21 cellular contexts compared by ENCODE assay signal in the genomic region with DNA sequence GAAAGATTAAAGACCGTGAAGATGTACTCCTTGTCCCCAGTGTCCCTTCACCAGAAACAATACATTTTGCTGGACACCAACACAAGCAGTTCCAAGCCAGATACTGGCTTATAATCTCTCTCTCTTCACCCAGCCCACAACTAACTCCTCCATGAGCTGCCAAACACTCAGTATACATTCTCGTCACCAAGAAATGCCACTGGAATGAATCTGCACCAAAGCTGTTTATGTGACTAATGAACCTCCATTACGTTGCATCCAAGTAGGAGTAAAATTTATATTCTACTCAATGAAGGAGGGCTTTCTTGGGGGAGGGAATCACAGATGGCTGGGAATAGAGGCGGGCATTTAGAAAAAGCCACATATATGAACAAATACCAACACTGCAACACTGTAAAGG. TPM values are rescaled to one million over a fixed set of nuclear protein-coding genes. Genes with fewer than 3 reads are reported as not detected.
DNase-seq lines count a peak whose midpoint lies in the region; ATAC-seq, FAIRE-seq and TF ChIP-seq lines count a peak whose summit lies in the region.
"Had no signal": no experiment of that assay in that cellular context is flagged by ENCODE, and none has a peak within 500 bp of the region (broad histone marks: within the 10 kb centered on the region; RNA-seq: fewer than 3 reads in every experiment).

No MANE protein-coding gene starts in this region.

- no peaks in the 10 kb centered on the region for H3K36me3 ChIP-seq in astrocyte (ENCODE audit: insufficient read depth, low read length)
- no peaks in the 10 kb centered on the region for H3K36me3 ChIP-seq in mesenchymal stem cell (ENCODE audit: control insufficient read depth in 1 of 2, insufficient read depth in 2 of 2, low read depth in 1 of 2, low read length in 2 of 2)
- H3K36me3 ChIP-seq in adrenal gland (replicated peaks in 1 of 2): no peaks in the 10 kb centered on the region
- H3K36me3 ChIP-seq: HAP-1 had no signal

- no peak overlapping the region for H3K23ac ChIP-seq in mesenchymal stem cell (ENCODE audit: low read length in 2 of 2)

- H4K20me1 ChIP-seq in astrocyte (ENCODE audit: insufficient read depth, low read length): no peaks in the 10 kb centered on the region

- no peak overlapping the region for H2BK5ac ChIP-seq in mesenchymal stem cell (ENCODE audit: low read depth, low read length, poor library complexity, severe bottlenecking)

- no peak overlapping the region for H3K18ac ChIP-seq in mesenchymal stem cell (ENCODE audit: low read depth in 1 of 2, low read length in 2 of 2)

- H3K9me3 ChIP-seq in astrocyte (ENCODE audit: insufficient read depth, low read depth, low read length) (no peaks in the 10 kb centered on the region), mesenchymal stem cell (ENCODE audit: control insufficient read depth, low read length) (no peaks in the 10 kb centered on the region), adrenal gland (replicated peaks in 1 of 3) (no peaks in the 10 kb centered on the region)
- H3K9me3 ChIP-seq: HAP-1 had no signal

- H2BK120ac ChIP-seq in mesenchymal stem cell (ENCODE audit: low read depth, low read length): no peak overlapping the region

- no peak overlapping the region for H2AFZ ChIP-seq in astrocyte (ENCODE audit: low read depth, low read length)
- H2AFZ ChIP-seq in mesenchymal stem cell (ENCODE audit: low read depth, low read length): no peak overlapping the region

- H2BK15ac ChIP-seq in mesenchymal stem cell (ENCODE audit: low read depth, poor library complexity, severe bottlenecking): no peak overlapping the region

- H3K27me3 Mint-ChIP-seq in astrocyte (ENCODE audit: low read depth, unreplicated experiment): peaks cover 12% of the 10 kb centered on the region

- H3K27ac ChIP-seq in astrocyte (ENCODE audit: low read depth, low read length) (no peak overlapping the region), mesenchymal stem cell (ENCODE audit: low read length, poor library complexity, severe bottlenecking) (no peak overlapping the region), adrenal gland (no peak overlapping the region)
- H3K27ac ChIP-seq: C4-2B had no signal

- peaks cover 7% of the 10 kb centered on the region for H3K4me1 ChIP-seq in astrocyte (ENCODE audit: insufficient read depth, low read length)
- H3K4me1 ChIP-seq in mesenchymal stem cell (ENCODE audit: control insufficient read depth, insufficient read depth, low read depth, low read length): no peaks in the 10 kb centered on the region
- H3K4me1 ChIP-seq in adrenal gland (replicated peaks in 1 of 2): no peaks in the 10 kb centered on the region
- H3K4me1 ChIP-seq: HAP-1 had no signal

- H3K4me2 ChIP-seq in astrocyte (ENCODE audit: low read length) (no peak overlapping the region), mesenchymal stem cell (ENCODE audit: low read length, poor library complexity, severe bottlenecking) (no peak overlapping the region)

- H3K4ac ChIP-seq in mesenchymal stem cell (ENCODE audit: low read depth in 1 of 2, low read length in 2 of 2): no peak overlapping the region

- no peak overlapping the region for H4K91ac ChIP-seq in mesenchymal stem cell (ENCODE audit: low read length)

- H3K27me3 ChIP-seq in astrocyte (ENCODE audit: insufficient read depth, low read length) (no peaks in the 10 kb centered on the region), mesenchymal stem cell (ENCODE audit: control insufficient read depth in 1 of 2, insufficient read depth in 1 of 2, low read length in 2 of 2) (peaks cover 0 to 9% of the 10 kb centered on the region in 2 experiments), adrenal gland (no peaks in the 10 kb centered on the region)

- intact Hi-C loops in adrenal gland (cut with DNase I): no loop called here

- ATAC-seq in HG03469 (IDR thresholded peaks at IDR 0.05; ENCODE audit: unreplicated experiment) (no peak), HG03565 (IDR thresholded peaks at IDR 0.05; ENCODE audit: unreplicated experiment) (no peak)

- H3K9me3 Mint-ChIP-seq in astrocyte (ENCODE audit: unreplicated experiment): peaks cover 3% of the 10 kb centered on the region

- 84% methylated on average over 1 of the region's 4 CpGs for whole genome bisulfite sequencing in mesenchymal stem cell
- 73 to 84% (median 77%) methylated on average over 4 of the region's 4 CpGs for WGBS in adrenal gland, 4 donors

- no peak overlapping the region for H4K8ac ChIP-seq in mesenchymal stem cell (ENCODE audit: low read length)

- H3K14ac ChIP-seq in mesenchymal stem cell (ENCODE audit: low read length in 2 of 2): no peak overlapping the region

- H3K36me3 Mint-ChIP-seq in astrocyte (ENCODE audit: low read depth, unreplicated experiment): no peaks in the 10 kb centered on the region
- H3K36me3 Mint-ChIP-seq: CD8-positive, alpha-beta memory T cell; IgD-negative memory B cell had no signal

- DNase-seq in EH (ENCODE audit: low read depth): peak; percentile 14
- peak; percentile 19 for DNase-seq in HT1080 (ENCODE audit: low read depth)
- peak; percentile 83 for DNase-seq in astrocyte (ENCODE audit: low read depth)
- peak; percentile 69 for DNase-seq in mesenchymal stem cell
- DNase-seq in adrenal gland: no peak
- DNase-seq in NCI-H1694 (lab: John Stamatoyannopoulos, UW): no peak
- DNase-seq: Calu3; CD8-positive, alpha-beta memory T cell; DMS153; GF-D8; NCI-H1694 treated with DMSO at 0.1 percent for 48 hours; NCI-H2081 treated with DMSO at 0.1 percent for 48 hours; NCI-H2171 treated with DMSO at 0.1 percent for 48 hours; NCI-H446; OCI-M1; Right ventricle myocardium superior had no signal

- no peak overlapping the region for H3K9ac ChIP-seq in astrocyte (ENCODE audit: low read length)
- H3K9ac ChIP-seq in mesenchymal stem cell (ENCODE audit: low read length): no peak overlapping the region

- peak; percentile 59 for FAIRE-seq in astrocyte (lab: Jason Lieb, UNC)

- no peak overlapping the region for H3K4me3 Mint-ChIP-seq in astrocyte (ENCODE audit: unreplicated experiment)
- H3K4me3 Mint-ChIP-seq: CD8-positive, alpha-beta memory T cell had no signal

- TF ChIP-seq CTCF in astrocyte (IDR thresholded peaks at IDR 0.05; ENCODE audit: insufficient read depth, low read depth, low read length) (no peak), adrenal gland (IDR thresholded peaks at IDR 0.05) (no peak)

- H3K79me1 ChIP-seq in mesenchymal stem cell (replicated peaks; ENCODE audit: low read length, poor library complexity, severe bottlenecking): no peaks in the 10 kb centered on the region

- no peak overlapping the region for H2BK12ac ChIP-seq in mesenchymal stem cell (ENCODE audit: low read length in 2 of 2)

- no peak for TF ChIP-seq POLR2A in adrenal gland (IDR thresholded peaks at IDR 0.05)

- H3K27ac Mint-ChIP-seq in astrocyte (ENCODE audit: unreplicated experiment): no peak overlapping the region
- H3K27ac Mint-ChIP-seq: CD8-positive, alpha-beta memory T cell; IgD-negative memory B cell had no signal

- no peak overlapping the region for H2AK5ac ChIP-seq in mesenchymal stem cell (ENCODE audit: low read length, severe bottlenecking)

- no peaks in the 10 kb centered on the region for H3K79me2 ChIP-seq in astrocyte (ENCODE audit: insufficient read depth, low read length)

- H3K4me1 Mint-ChIP-seq in astrocyte (ENCODE audit: low read depth, unreplicated experiment): no peaks in the 10 kb centered on the region
- H3K4me1 Mint-ChIP-seq: CD8-positive, alpha-beta memory T cell; IgD-negative memory B cell had no signal

- H3K4me3 ChIP-seq in astrocyte (ENCODE audit: insufficient read depth, low read depth, low read length) (no peak overlapping the region), mesenchymal stem cell (ENCODE audit: insufficient read depth in 1 of 2, low read depth in 1 of 2, low read length in 2 of 2) (no peak overlapping the region), adrenal gland (no peak overlapping the region)
- H3K4me3 ChIP-seq: HAP-1 had no signal

RNA-seq across cellular contexts. Expression of a gene that starts 20.9 kb away (rescaled TPM):
- 24.9 and 43.0 TPM in 2 replicates for total RNA-seq in HT1080 (2014; rRNA removed; shearing (Covaris generic))
- 66.7 and 82.9 TPM in 2 replicates for polyA plus RNA-seq in HT1080 (2015; cell fraction: cytosol; rRNA removed)
- polyA plus RNA-seq in HT1080 (2015; cell fraction: nucleus; rRNA removed): 119 and 133 TPM in 2 replicates
- total RNA-seq in astrocyte: 33.8 and 37.7 TPM in 2 replicates
- 7.6 TPM for polyA plus RNA-seq in mesenchymal stem cell (2013, experiment 1 of 2)
- 7.2 TPM for polyA plus RNA-seq in mesenchymal stem cell (2013, experiment 2 of 2)
- total RNA-seq in adrenal gland: 1 to 10 TPM; 2.1 to 8.9 (median 5.5) TPM
- polyA plus RNA-seq in adrenal gland: 1 to 10 TPM in 2 of 3 donors, under 1 TPM in 1; 0.95 to 3.5 (median 3.0) TPM
- total RNA-seq: CD8-positive, alpha-beta memory T cell had no signal
- polyA plus RNA-seq: CD8-positive, alpha-beta memory T cell; IgD-negative memory B cell had no signal

Comparison
In these comparisons a context has a peak if more than half of its experiments do, and no peak if none do; other contexts are left out.
1. DNase-seq: peak in EH (single experiment), HT1080 (single experiment), astrocyte (single experiment) and mesenchymal stem cell (single experiment); none in adrenal gland (0 of 7) and NCI-H1694 (single experiment).